Comparison of ENCODE assay signal across 13 cellular contexts in the genomic region with DNA sequence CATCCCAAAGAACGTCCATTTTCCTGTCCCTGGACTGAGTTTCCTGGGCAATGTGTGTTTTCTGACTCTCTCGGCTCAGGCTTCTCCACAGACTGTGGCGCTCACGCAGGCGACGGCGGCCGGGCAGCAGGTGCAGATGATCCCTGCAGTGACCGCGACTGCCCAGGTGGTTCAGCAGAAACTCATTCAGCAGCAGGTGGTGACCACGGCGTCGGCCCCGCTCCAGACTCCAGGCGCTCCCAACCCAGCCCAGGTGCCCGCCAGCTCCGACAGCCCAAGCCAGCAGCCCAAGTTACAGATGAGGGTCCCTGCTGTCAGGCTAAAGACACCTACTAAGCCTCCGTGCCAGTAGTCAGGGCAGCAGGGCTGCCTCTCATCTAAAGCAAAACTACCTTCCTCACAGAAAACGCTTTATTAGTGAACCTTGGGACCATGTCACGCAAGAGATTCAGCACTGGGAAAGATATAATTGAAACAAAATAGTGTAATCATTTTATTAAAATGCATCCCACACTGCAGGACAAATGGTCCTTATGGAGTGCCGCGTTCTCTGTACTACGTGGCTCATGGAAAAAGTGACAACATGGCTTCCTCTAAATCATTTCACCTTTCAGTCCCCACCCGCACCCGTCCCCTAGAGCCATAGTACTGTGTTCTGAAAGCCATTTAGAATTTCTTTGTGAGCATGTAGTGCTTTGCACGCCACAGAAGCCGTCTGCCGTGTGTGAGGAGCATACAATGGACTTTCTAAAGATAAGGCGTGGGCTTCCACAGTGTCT.
"Had no signal": no experiment of that assay in that cellular context is flagged by ENCODE, and none has a peak within 500 bp of the region (broad histone marks: within the 10 kb centered on the region; RNA-seq: fewer than 3 reads in every experiment).

No MANE protein-coding gene starts in this region.

- H3K9me3 ChIP-seq: tibial artery had no signal

- H3K27me3 Mint-ChIP-seq: activated naive CD8-positive, alpha-beta T cell treated with anti-CD3 and anti-CD28 coated beads, Interleukin-2, amount 10 ng/mL, durations not matched to agents 7 days and 5 days had no signal

- H3K4me1 ChIP-seq: neural progenitor cell, parathyroid adenoma, tibial artery had no signal

- H3K27ac ChIP-seq: neural progenitor cell, parathyroid adenoma, tibial artery had no signal

- H3K27ac Mint-ChIP-seq: activated CD8-positive, alpha-beta T cell treated with anti-CD3 and anti-CD28 coated beads, Interleukin-2, amount 10 ng/mL, durations not matched to agents 7 days and 5 days; activated naive CD8-positive, alpha-beta T cell treated with anti-CD3 and anti-CD28 coated beads, Interleukin-2, amount 10 ng/mL, durations not matched to agents 7 days and 5 days; neural progenitor cell had no signal

- ATAC-seq: activated CD8-positive, alpha-beta T cell treated with anti-CD3 and anti-CD28 coated beads, Interleukin-2, amount 10 ng/mL, durations not matched to agents 7 days and 5 days; WTC11 had no signal

- H3K9me3 Mint-ChIP-seq: activated naive CD8-positive, alpha-beta T cell treated with anti-CD3 and anti-CD28 coated beads, Interleukin-2, amount 10 ng/mL, durations not matched to agents 7 days and 5 days; endodermal cell; neural progenitor cell; WTC11 had no signal

- DNase-seq: activated CD4-positive, alpha-beta T cell treated with anti-CD3 and anti-CD28 coated beads for 48 hours; activated CD8-positive, alpha-beta memory T cell treated with anti-CD3 and anti-CD28 coated beads, Interleukin-2, amount 50 U/mL, for 4 hours; activated CD8-positive, alpha-beta T cell treated with anti-CD3 and anti-CD28 coated beads, Interleukin-2, amount 10 ng/mL, durations not matched to agents 7 days and 5 days; activated naive CD4-positive, alpha-beta T cell; activated naive CD8-positive, alpha-beta T cell treated with anti-CD3 and anti-CD28 coated beads, Interleukin-2, amount 10 ng/mL, durations not matched to agents 7 days and 5 days; dorsolateral prefrontal cortex; endodermal cell; stimulated activated CD4-positive, alpha-beta T cell treated with anti-CD3 and anti-CD28 coated beads, Interleukin-12 subunit alpha, Interleukin-12 subunit beta, amount 100 ng/mL, for 4 hours; stimulated activated CD4-positive, alpha-beta T cell treated with anti-CD3 and anti-CD28 coated beads, Interleukin-2, amount 100 ng/mL, for 24 hours; tibial artery had no signal

- H3K4me3 ChIP-seq: dorsolateral prefrontal cortex, neural progenitor cell, tibial artery had no signal

- H3K27me3 ChIP-seq: dorsolateral prefrontal cortex, neural progenitor cell, tibial artery had no signal

- H3K4me3 Mint-ChIP-seq: activated CD8-positive, alpha-beta T cell treated with anti-CD3 and anti-CD28 coated beads, Interleukin-2, amount 10 ng/mL, durations not matched to agents 7 days and 5 days; activated naive CD8-positive, alpha-beta T cell treated with anti-CD3 and anti-CD28 coated beads, Interleukin-2, amount 10 ng/mL, durations not matched to agents 7 days and 5 days; endodermal cell; neural progenitor cell; WTC11 had no signal

- H3K4me1 Mint-ChIP-seq: activated naive CD8-positive, alpha-beta T cell treated with anti-CD3 and anti-CD28 coated beads, Interleukin-2, amount 10 ng/mL, durations not matched to agents 7 days and 5 days; endodermal cell; WTC11 had no signal
